ENCODE assay signal across 9 cellular contexts in genomic region chr11:31397239-31397834, GRCh38. TPM values are rescaled to one million over a fixed set of nuclear protein-coding genes. Genes with fewer than 3 reads are reported as not detected.
DNase-seq lines count a peak whose midpoint lies in the region; ATAC-seq, FAIRE-seq and TF ChIP-seq lines count a peak whose summit lies in the region.
"Had no signal": no experiment of that assay in that cellular context is flagged by ENCODE, and none has a peak within 500 bp of the region (broad histone marks: within the 10 kb centered on the region; RNA-seq: fewer than 3 reads in every experiment).

No MANE protein-coding gene starts in this region.

- no peaks in the 10 kb centered on the region for H4K20me1 ChIP-seq in GM12878 (ENCODE audit: control insufficient read depth, insufficient read depth)

- H3K9ac ChIP-seq in GM12878 (ENCODE audit: control insufficient read depth, insufficient read depth, low read length) = no peak overlapping the region

- WGBS in GM12878 (ENCODE audit: insufficient coverage, insufficient replicate concordance, low lambda C conversion rate, missing lambda C conversion rate) = 39% methylated on average over 5 of the region's 5 CpGs

- no peak for TF ChIP-seq POLR2A in GM12878 (IDR thresholded peaks at IDR 0.05; ENCODE audit: low read depth, low read length)

- H3K79me2 ChIP-seq in GM12878 (ENCODE audit: control insufficient read depth, insufficient read depth, low read length) = no peaks in the 10 kb centered on the region

- SMC1A ChIA-PET in GM12878 (lab: Charles Lee; ENCODE audit: uncharacterized antibody, unreplicated experiment) = interaction anchor here (1.1 to 2.7 kb wide), 7 partner anchors 9 to 779 kb away, joined by 3 to 14 read pairs (median 8); no protein-coding TSS in a partner anchor

- H3K4me2 ChIP-seq in GM12878 (ENCODE audit: control insufficient read depth, insufficient read depth) = no peak overlapping the region

- CTCF ChIA-PET in GM12878 (lab: Yijun Ruan, JAX) = interaction anchor here (0.6 to 6.3 kb wide), 16 partner anchors 8 to 779 kb away, joined by 3 to 49 read pairs (median 4); no protein-coding TSS in a partner anchor

- H3K4me1 ChIP-seq in GM12878 (ENCODE audit: control insufficient read depth, insufficient read depth, low read length) = no peaks in the 10 kb centered on the region
- no peaks in the 10 kb centered on the region for H3K4me1 ChIP-seq in lower lobe of right lung

- peak; percentile 73 for FAIRE-seq in GM12878 (lab: Jason Lieb, UNC)
- FAIRE-seq: colon had no signal

- H2AFZ ChIP-seq in GM12878 (ENCODE audit: control insufficient read depth, low read depth, low read length) = no peak overlapping the region

- in situ Hi-C loops in GM12878 (cut with MboI) = loop anchor here (5.0 kb wide), 2 partner anchors 475 to 560 kb away; no protein-coding TSS in a partner anchor

- H3K4me3 ChIP-seq in GM12875 (ENCODE audit: low read depth, low read length) = no peak overlapping the region
- no peak overlapping the region for H3K4me3 ChIP-seq in GM12878
- no peak overlapping the region for H3K4me3 ChIP-seq in lower lobe of right lung

- no peaks in the 10 kb centered on the region; a peak in 1 of 4 replicates for H3K36me3 ChIP-seq in GM12878 (ENCODE audit: control insufficient read depth in 2 of 2, insufficient read depth in 2 of 2, low read length in 1 of 2)
- H3K36me3 ChIP-seq in lower lobe of right lung = no peaks in the 10 kb centered on the region

- TF ChIP-seq CTCF in GM12875 (IDR thresholded peaks at IDR 0.05; ENCODE audit: borderline replicate concordance, insufficient read depth, low read depth, low read length) (peak; percentile 21; the same call in 1 of the 2 replicates), GM12878 (IDR thresholded peaks at IDR 0.05 in 2 of 3, conservative IDR thresholded peaks at IDR 0.05 in 1 of 3; ENCODE audit: control insufficient read depth in 2 of 3, extremely low read depth in 1 of 3, insufficient read depth in 1 of 3, low read depth in 3 of 3, low read length in 3 of 3) (peak; percentile 43 to 72 (median 55); a peak in 5 of 6 replicates), lower lobe of right lung (IDR thresholded peaks at IDR 0.05) (peak; percentile 44)

- H3K9me3 ChIP-seq in GM12878 (replicated peaks; ENCODE audit: control insufficient read depth, insufficient read depth, low read length) (no peaks in the 10 kb centered on the region), lower lobe of right lung (peaks cover 5% of the 10 kb centered on the region)

- RAD21 ChIA-PET in GM12878 (lab: Charles Lee; ENCODE audit: unreplicated experiment) = interaction anchor here (0.6 to 1.9 kb wide), 4 partner anchors 473 to 562 kb away, joined by 3 to 18 read pairs (median 7); no protein-coding TSS in a partner anchor

- H3K27ac ChIP-seq in GM12878 (ENCODE audit: control insufficient read depth, insufficient read depth) (no peak overlapping the region), lower lobe of right lung (no peak overlapping the region)

- DNase-seq in AG08395 (ENCODE audit: low spot score) (peak; percentile 28), NCI-H146 treated with DMSO at 0.1 percent for 48 hours (lab: John Stamatoyannopoulos, UW; ENCODE audit: unreplicated experiment) (peak; percentile 42), GM12878 (ENCODE audit: low read depth, low spot score) (no peak), lower lobe of right lung (no peak)
- DNase-seq in activated CD4-positive, CD25-positive, alpha-beta regulatory T cell (lab: John Stamatoyannopoulos, UW) = no peak

- intact Hi-C loops in GM12878 (cut with micrococcal nuclease; ENCODE audit: unreplicated experiment) = loop anchor here (1.0 to 5.0 kb wide), 5 partner anchors 474 to 775 kb away; no protein-coding TSS in a partner anchor
- intact Hi-C loops in lower lobe of right lung (cut with DNase I) = no loop called here

- TF ChIP-seq RAD21 in GM12878 (IDR thresholded peaks at IDR 0.05; ENCODE audit: insufficient read depth, low read depth, low read length) = peak; percentile 78

- no peaks in the 10 kb centered on the region for H3K27me3 ChIP-seq in GM12878 (replicated peaks in 1 of 2; ENCODE audit: control insufficient read depth in 2 of 2, insufficient read depth in 2 of 2, low read length in 1 of 2)
- H3K27me3 ChIP-seq in lower lobe of right lung (ENCODE audit: low read depth) = no peaks in the 10 kb centered on the region

- no peak for TF ChIP-seq EP300 in GM12878 (IDR thresholded peaks at IDR 0.05; ENCODE audit: borderline replicate concordance in 1 of 2, control insufficient read depth in 1 of 2, low read depth in 2 of 2, low read length in 2 of 2)

- POLR2A ChIA-PET in GM12878 (lab: Charles Lee) = no interaction called here

- ATAC-seq in GM12878 (peak; percentile 70), lower lobe of right lung (no peak), HG03439 (IDR thresholded peaks at IDR 0.05; ENCODE audit: unreplicated experiment) (no peak), GM18909 (IDR thresholded peaks at IDR 0.05; ENCODE audit: poor library complexity, unreplicated experiment) (no peak)

- BruUV-seq in GM12878 (replicated peaks; lab: Mats Ljungman, UMichigan) = no TSS peak

TF ChIP-seq in GM12878, 131 proteins besides CTCF, POLR2A, EP300 and RAD21 (continues in another document):
- TF ChIP-seq ZNF217 (IDR thresholded peaks at IDR 0.05) (no peak), ASH2L (IDR thresholded peaks at IDR 0.05; ENCODE audit: borderline replicate concordance, low read depth) (no peak), CREM (IDR thresholded peaks at IDR 0.05; ENCODE audit: low read depth) (no peak), NR2C1 (IDR thresholded peaks at IDR 0.05) (no peak), ZNF384 (IDR thresholded peaks at IDR 0.05; ENCODE audit: borderline replicate concordance, low read depth, low read length) (peak; percentile 98), YY1 (IDR thresholded peaks at IDR 0.05; ENCODE audit: low read depth, low read length) (no peak), SMAD1 (IDR thresholded peaks at IDR 0.05; ENCODE audit: low read depth, partially characterized antibody) (no peak), KAT2A (conservative IDR thresholded peaks at IDR 0.05; ENCODE audit: control insufficient read depth, low read depth, low read length) (no peak), HSF1 (IDR thresholded peaks at IDR 0.05; ENCODE audit: low read depth, low read length) (no peak), IKZF2 (IDR thresholded peaks at IDR 0.05) (no peak)

RNA-seq across cellular contexts. Expression of gene DNAJC24, which starts 27.7 kb away (rescaled TPM):
- total RNA-seq in GM12878 (2013; cell fraction: nucleolus; rRNA removed) = 44.6 and 52.9 TPM in 2 replicates
- total RNA-seq in GM12878 (2014; rRNA removed) (12.1 and 14.9 TPM in 2 replicates), GM12878 (2014; rRNA removed; fragmentation: Illumina TruSeq; extraction: Trizol) (20.4 and 25.1 TPM in 2 replicates), GM12878 (2021) (13.3 and 16.3 TPM in 2 replicates), lower lobe of right lung (16.3 TPM)
- 11.6 TPM for polyA plus RNA-seq in GM12878 (2011; ENCODE audit: low read depth)
- polyA plus RNA-seq in GM12878 (2011; rRNA removed) (25.4 and 54.4 TPM in 2 replicates), GM12878 (2014; fragmentation: Illumina TruSeq; extraction: Trizol) (18.6 and 19.4 TPM in 2 replicates), GM12878 (2014; fragmentation: Nextera tagmentation; extraction: Ambion mirVana) (10 to 100 TPM; 10.0 to 11.1 TPM), GM12878 (2014; rRNA removed) (11.4 and 12.5 TPM in 2 replicates), GM12878 (2016; fragmentation: Nextera tagmentation; extraction: Ambion mirVana) (10 to 100 TPM; 13.5 to 14.1 TPM)
- polyA plus RNA-seq in GM12878 (2011; cell fraction: cytosol; rRNA removed) = 7.5 and 8.3 TPM in 2 replicates
- polyA plus RNA-seq in GM12878 (2011; cell fraction: nucleus; rRNA removed) = 19.3 and 21.5 TPM in 2 replicates
- 8.2 and 8.5 TPM in 2 replicates for polyA plus RNA-seq in GM12878 (2012)
- polyA minus RNA-seq in GM12878 (2011; rRNA and poly(A)+ RNA removed) = 10.3 and 12.4 TPM in 2 replicates
- 5.9 and 6.1 TPM in 2 replicates for polyA minus RNA-seq in GM12878 (2011; cell fraction: cytosol; rRNA and poly(A)+ RNA removed)
- polyA minus RNA-seq in GM12878 (2011; cell fraction: nucleus; rRNA and poly(A)+ RNA removed) = 19.1 and 30.9 TPM in 2 replicates

RNA-seq across cellular contexts. Expression of gene DCDC1, which starts 27.8 kb away (rescaled TPM):
- total RNA-seq in GM12878 (2013; cell fraction: nucleolus; rRNA removed) = 0.15 and 0.54 TPM in 2 replicates
- total RNA-seq in GM12878 (2014; rRNA removed) (not detected in 2 replicates), GM12878 (2014; rRNA removed; fragmentation: Illumina TruSeq; extraction: Trizol) (not detected in 2 replicates), GM12878 (2021) (not detected in 2 replicates), lower lobe of right lung (4.1 TPM)
- polyA plus RNA-seq in GM12878 (2011; ENCODE audit: low read depth) = not detected
- polyA plus RNA-seq in GM12878 (2011; rRNA removed) (0.01 TPM in 1 of 2 replicates, not detected in the other), GM12878 (2014; fragmentation: Illumina TruSeq; extraction: Trizol) (not detected in 2 replicates), GM12878 (2014; fragmentation: Nextera tagmentation; extraction: Ambion mirVana) (not detected), GM12878 (2014; rRNA removed) (not detected in 2 replicates), GM12878 (2016; fragmentation: Nextera tagmentation; extraction: Ambion mirVana) (not detected)
- not detected in 2 replicates for polyA plus RNA-seq in GM12878 (2011; cell fraction: cytosol; rRNA removed)
- 0.03 TPM in 1 of 2 replicates, not detected in the other for polyA plus RNA-seq in GM12878 (2011; cell fraction: nucleus; rRNA removed)
- not detected in 2 replicates for polyA plus RNA-seq in GM12878 (2012)
- 0.15 TPM in 1 of 2 replicates, not detected in the other for polyA minus RNA-seq in GM12878 (2011; rRNA and poly(A)+ RNA removed)
- not detected in 2 replicates for polyA minus RNA-seq in GM12878 (2011; cell fraction: cytosol; rRNA and poly(A)+ RNA removed)
- polyA minus RNA-seq in GM12878 (2011; cell fraction: nucleus; rRNA and poly(A)+ RNA removed) = 0.19 TPM in 1 of 2 replicates, not detected in the other

Comparison
In these comparisons a context has a peak if more than half of its experiments do, and no peak if none do; other contexts are left out.
1. DNase-seq: peak in AG08395 (single experiment) and NCI-H146 treated with DMSO at 0.1 percent for 48 hours (single experiment); none in GM12878 (single experiment), lower lobe of right lung (single experiment) and activated CD4-positive, CD25-positive, alpha-beta regulatory T cell (0 of 4).
2. Peak in every context shown above with its lines, with median percentiles within 50 percentile points of each other: CTCF ChIP-seq.